Comparison of ENCODE assay signal across 8 cellular contexts in genomic region chr12:14185441-14186192, GRCh38.
DNase-seq lines count a peak whose midpoint lies in the region; ATAC-seq and TF ChIP-seq lines count a peak whose summit lies in the region.

No MANE protein-coding gene starts in this region.

- H3K27me3 ChIP-seq in HAP-1 (ENCODE audit: low read depth) = no peaks in the 10 kb centered on the region
- H3K27me3 ChIP-seq in Karpas-422 (ENCODE audit: low read length) = no peaks in the 10 kb centered on the region
- no peaks in the 10 kb centered on the region for H3K27me3 ChIP-seq in OCI-LY3 (ENCODE audit: low read depth, low read length)
- H3K27me3 ChIP-seq in mesenchymal stem cell (ENCODE audit: control insufficient read depth in 1 of 2, insufficient read depth in 1 of 2, low read length in 2 of 2) = peaks cover 0 to 19% of the 10 kb centered on the region in 2 experiments

- H3K27ac Mint-ChIP-seq in chondrocyte (ENCODE audit: unreplicated experiment) = no peak overlapping the region

- TF ChIP-seq CTCF in OCI-LY3 (IDR thresholded peaks at IDR 0.05; ENCODE audit: low read depth, low read length) = peak; percentile 89
- peak; percentile 88 for TF ChIP-seq CTCF in chondrocyte (IDR thresholded peaks at IDR 0.05)

- peak overlapping the region; percentile 63 for H3K9ac ChIP-seq in Karpas-422 (ENCODE audit: low read length)
- peak overlapping the region; percentile 54 for H3K9ac ChIP-seq in OCI-LY3 (ENCODE audit: low read length)
- no peak overlapping the region for H3K9ac ChIP-seq in mesenchymal stem cell (ENCODE audit: low read length)

- no peak overlapping the region for H2BK12ac ChIP-seq in mesenchymal stem cell (ENCODE audit: low read length in 2 of 2)

- H2BK120ac ChIP-seq in mesenchymal stem cell (ENCODE audit: low read depth, low read length) = no peak overlapping the region

- in situ Hi-C loops in HAP-1 (cut with MboI; ENCODE audit: low sequenced_read_pairs) = no loop called here

- no peak overlapping the region for H3K4me3 ChIP-seq in HAP-1
- H3K4me3 ChIP-seq in Karpas-422 (ENCODE audit: low read length) = peak overlapping the region; percentile 44
- peak overlapping the region; percentile 59 for H3K4me3 ChIP-seq in OCI-LY3 (ENCODE audit: low read length)
- H3K4me3 ChIP-seq in mesenchymal stem cell (ENCODE audit: insufficient read depth in 1 of 2, low read depth in 1 of 2, low read length in 2 of 2) = no peak overlapping the region

- no peak overlapping the region for H4K8ac ChIP-seq in mesenchymal stem cell (ENCODE audit: low read length)

- H3K36me3 ChIP-seq in HAP-1 (replicated peaks) (no peaks in the 10 kb centered on the region), Karpas-422 (ENCODE audit: insufficient read depth, low read length) (no peaks in the 10 kb centered on the region), OCI-LY3 (replicated peaks; ENCODE audit: low read depth, low read length) (peaks cover 3% of the 10 kb centered on the region), mesenchymal stem cell (ENCODE audit: control insufficient read depth in 1 of 2, insufficient read depth in 2 of 2, low read depth in 1 of 2, low read length in 2 of 2) (no peaks in the 10 kb centered on the region)

- no peak overlapping the region for H2BK15ac ChIP-seq in mesenchymal stem cell (ENCODE audit: low read depth, poor library complexity, severe bottlenecking)

- H3K4me3 Mint-ChIP-seq in chondrocyte (ENCODE audit: unreplicated experiment) = no peak overlapping the region

- peaks cover 29% of the 10 kb centered on the region for H3K27me3 Mint-ChIP-seq in chondrocyte (ENCODE audit: low read depth)

- H3K9me2 ChIP-seq in Karpas-422 (replicated peaks; ENCODE audit: insufficient read depth, low read length) = no peaks in the 10 kb centered on the region

- no peaks in the 10 kb centered on the region for H3K36me3 Mint-ChIP-seq in chondrocyte (ENCODE audit: low read depth)

- H3K9me3 Mint-ChIP-seq in chondrocyte (ENCODE audit: low read depth) = peaks cover 7% of the 10 kb centered on the region

- H3K18ac ChIP-seq in mesenchymal stem cell (ENCODE audit: low read depth in 1 of 2, low read length in 2 of 2) = no peak overlapping the region

- no peaks in the 10 kb centered on the region for H3K79me2 ChIP-seq in Karpas-422 (ENCODE audit: low read length)
- H3K79me2 ChIP-seq in OCI-LY3 (ENCODE audit: low read length) = no peaks in the 10 kb centered on the region

- H3K79me1 ChIP-seq in mesenchymal stem cell (replicated peaks; ENCODE audit: low read length, poor library complexity, severe bottlenecking) = no peaks in the 10 kb centered on the region

- H4K20me1 ChIP-seq in Karpas-422 (ENCODE audit: insufficient read depth, low read depth, low read length) (no peaks in the 10 kb centered on the region), OCI-LY3 (ENCODE audit: insufficient read depth, low read length) (no peaks in the 10 kb centered on the region)

- no peak overlapping the region for H2BK5ac ChIP-seq in mesenchymal stem cell (ENCODE audit: low read depth, low read length, poor library complexity, severe bottlenecking)

- H3K4me1 ChIP-seq in HAP-1 (no peaks in the 10 kb centered on the region), Karpas-422 (ENCODE audit: low read length) (peaks cover 72% of the 10 kb centered on the region), OCI-LY3 (ENCODE audit: low read length) (peaks cover 39% of the 10 kb centered on the region), mesenchymal stem cell (ENCODE audit: control insufficient read depth, insufficient read depth, low read depth, low read length) (no peaks in the 10 kb centered on the region)

- no peak overlapping the region for H3K4ac ChIP-seq in mesenchymal stem cell (ENCODE audit: low read depth in 1 of 2, low read length in 2 of 2)

- 46% methylated on average over 8 of the region's 8 CpGs for WGBS in mesenchymal stem cell

- H3K4me2 ChIP-seq in Karpas-422 (ENCODE audit: low read depth, low read length, poor library complexity, severe bottlenecking) (peak overlapping the region; percentile 65), OCI-LY3 (ENCODE audit: low read length) (peak overlapping the region; percentile 67), mesenchymal stem cell (ENCODE audit: low read length, poor library complexity, severe bottlenecking) (no peak overlapping the region)

- H3K9me3 ChIP-seq in HAP-1 (no peaks in the 10 kb centered on the region), Karpas-422 (ENCODE audit: low read length) (no peaks in the 10 kb centered on the region), OCI-LY3 (ENCODE audit: insufficient read depth, low read length) (0 out of 2 replicates have a peak, but pooled peaks cover under 1% of the 10 kb centered on the region), mesenchymal stem cell (ENCODE audit: control insufficient read depth, low read length) (no peaks in the 10 kb centered on the region)

- H2AFZ ChIP-seq in Karpas-422 (ENCODE audit: low read length) (peak overlapping the region; percentile 78), OCI-LY3 (ENCODE audit: low read depth, low read length) (peak overlapping the region; percentile 95), mesenchymal stem cell (ENCODE audit: low read depth, low read length) (no peak overlapping the region)

- H4K91ac ChIP-seq in mesenchymal stem cell (ENCODE audit: low read length) = no peak overlapping the region

- peak overlapping the region; percentile 94 for H3K27ac ChIP-seq in Karpas-422 (ENCODE audit: low read length)
- H3K27ac ChIP-seq in OCI-LY3 (ENCODE audit: low read length) = peak overlapping the region; percentile 86
- no peak overlapping the region for H3K27ac ChIP-seq in mesenchymal stem cell (ENCODE audit: low read length, poor library complexity, severe bottlenecking)

- DNase-seq in A172 (ENCODE audit: low spot score) = peak; percentile 21
- peak; percentile 56 for DNase-seq in ELF-1 (ENCODE audit: low read depth, low spot score)
- peak; percentile 44 to 55 for DNase-seq in HAP-1 (ENCODE audit: low spot score in 2 of 2)
- peak; percentile 92 for DNase-seq in Karpas-422
- no peak for DNase-seq in chondrocyte (ENCODE audit: low spot score)
- peak; percentile 36 for DNase-seq in mesenchymal stem cell

- no peak overlapping the region for H3K14ac ChIP-seq in mesenchymal stem cell (ENCODE audit: low read length in 2 of 2)

- H2AK5ac ChIP-seq in mesenchymal stem cell (ENCODE audit: low read length, severe bottlenecking) = no peak overlapping the region

- H3K4me1 Mint-ChIP-seq in chondrocyte (ENCODE audit: low read depth) = peaks cover 2% of the 10 kb centered on the region

- no peak for ATAC-seq in GM18861 (IDR thresholded peaks at IDR 0.05; ENCODE audit: unreplicated experiment)

- H3K23ac ChIP-seq in mesenchymal stem cell (ENCODE audit: low read length in 2 of 2) = no peak overlapping the region

Comparison
In these comparisons a context has a peak if more than half of its experiments do, and no peak if none do; other contexts are left out.
1. H3K4me3 ChIP-seq: peak in Karpas-422 (single experiment) and OCI-LY3 (single experiment); none in HAP-1 (single experiment) and mesenchymal stem cell (0 of 2).